In genomic region chr4:117447925-117448324, GRCh38 we compare ENCODE assay signal across 9 cellular contexts.
DNase-seq lines count a peak whose midpoint lies in the region; ATAC-seq and TF ChIP-seq lines count a peak whose summit lies in the region.
"Had no signal": no experiment of that assay in that cellular context is flagged by ENCODE, and none has a peak within 500 bp of the region (broad histone marks: within the 10 kb centered on the region; RNA-seq: fewer than 3 reads in every experiment).

No MANE protein-coding gene starts in this region.

- POLR2A ChIA-PET in activated CD4-positive, alpha-beta memory T cell treated with anti-CD3 and anti-CD28 coated beads for 36 hours (lab: Charles Lee): no interaction called here

- no peaks in the 10 kb centered on the region for H3K27me3 Mint-ChIP-seq in activated CD4-positive, alpha-beta memory T cell treated with anti-CD3 and anti-CD28 coated beads for 36 hours
- H3K27me3 Mint-ChIP-seq: natural killer cell treated with Interleukin-12 subunit alpha and Interleukin-12 subunit beta and Interleukin-15 and Interleukin-18, amount 100 ng/mL, for 72 hours had no signal

- ATAC-seq in GM18505 (IDR thresholded peaks at IDR 0.05; ENCODE audit: unreplicated experiment) (peak; percentile 53), HG02981 (IDR thresholded peaks at IDR 0.05; ENCODE audit: unreplicated experiment) (peak; percentile 51), Right ventricle myocardium superior (ENCODE audit: poor library complexity) (no peak), HG02610 (IDR thresholded peaks at IDR 0.05; ENCODE audit: unreplicated experiment) (no peak)
- ATAC-seq: natural killer cell treated with Interleukin-12 subunit alpha and Interleukin-12 subunit beta and Interleukin-15 and Interleukin-18, amount 100 ng/mL, for 72 hours had no signal

- TF ChIP-seq POLR2A in GM18505 (IDR thresholded peaks at IDR 0.05; ENCODE audit: borderline replicate concordance, extremely low read depth, insufficient read depth, insufficient read length): no peak

- CTCF ChIA-PET in activated CD4-positive, alpha-beta memory T cell treated with anti-CD3 and anti-CD28 coated beads for 36 hours (lab: Charles Lee): interaction anchor here (0.6 to 1.5 kb wide), 2 partner anchors 776 to 1747 kb away, joined by 3 read pairs; no protein-coding TSS in a partner anchor

- no peaks in the 10 kb centered on the region for H3K36me3 Mint-ChIP-seq in activated CD4-positive, alpha-beta memory T cell treated with anti-CD3 and anti-CD28 coated beads for 36 hours
- H3K36me3 Mint-ChIP-seq: natural killer cell treated with Interleukin-12 subunit alpha and Interleukin-12 subunit beta and Interleukin-15 and Interleukin-18, amount 100 ng/mL, for 72 hours had no signal

- DNase-seq in activated CD4-positive, alpha-beta memory T cell treated with anti-CD3 and anti-CD28 coated beads for 36 hours: peak; percentile 24
- DNase-seq in retinal pigment epithelial cell (ENCODE audit: low read depth) (no peak), Right ventricle myocardium superior (no peak), NCI-H128 (lab: John Stamatoyannopoulos, UW; ENCODE audit: unreplicated experiment) (no peak)
- DNase-seq: NCI-H1092 treated with DMSO at 0.1 percent for 48 hours had no signal

- peak; percentile 25 for TF ChIP-seq CTCF in retinal pigment epithelial cell (conservative IDR thresholded peaks at IDR 0.05; ENCODE audit: low read depth, low read length)

- H3K4me3 ChIP-seq in retinal pigment epithelial cell (ENCODE audit: low read length): no peak overlapping the region

- H3K4me3 Mint-ChIP-seq in activated CD4-positive, alpha-beta memory T cell treated with anti-CD3 and anti-CD28 coated beads for 36 hours: no peak overlapping the region
- H3K4me3 Mint-ChIP-seq: natural killer cell treated with Interleukin-12 subunit alpha and Interleukin-12 subunit beta and Interleukin-15 and Interleukin-18, amount 100 ng/mL, for 72 hours had no signal

- intact Hi-C loops in activated CD4-positive, alpha-beta memory T cell treated with anti-CD3 and anti-CD28 coated beads for 36 hours (cut with micrococcal nuclease): loop anchor here (2.0 to 5.0 kb wide), 2 partner anchors 774 to 823 kb away; no protein-coding TSS in a partner anchor
- intact Hi-C loops in Right ventricle myocardium superior (cut with DNase I): no loop called here

- H3K9me3 Mint-ChIP-seq in activated CD4-positive, alpha-beta memory T cell treated with anti-CD3 and anti-CD28 coated beads for 36 hours: peaks cover 2% of the 10 kb centered on the region

- H3K4me1 Mint-ChIP-seq in activated CD4-positive, alpha-beta memory T cell treated with anti-CD3 and anti-CD28 coated beads for 36 hours (ENCODE audit: low read depth): no peaks in the 10 kb centered on the region

- H3K27ac Mint-ChIP-seq in activated CD4-positive, alpha-beta memory T cell treated with anti-CD3 and anti-CD28 coated beads for 36 hours: no peak overlapping the region
- H3K27ac Mint-ChIP-seq: natural killer cell treated with Interleukin-12 subunit alpha and Interleukin-12 subunit beta and Interleukin-15 and Interleukin-18, amount 100 ng/mL, for 72 hours had no signal

Comparison
In these comparisons a context has a peak if more than half of its experiments do, and no peak if none do; other contexts are left out.
1. ATAC-seq: peak in GM18505 (single experiment) and HG02981 (single experiment); none in Right ventricle myocardium superior (single experiment) and HG02610 (single experiment).